1 cellular context compared by ENCODE assay signal in the genomic region with DNA sequence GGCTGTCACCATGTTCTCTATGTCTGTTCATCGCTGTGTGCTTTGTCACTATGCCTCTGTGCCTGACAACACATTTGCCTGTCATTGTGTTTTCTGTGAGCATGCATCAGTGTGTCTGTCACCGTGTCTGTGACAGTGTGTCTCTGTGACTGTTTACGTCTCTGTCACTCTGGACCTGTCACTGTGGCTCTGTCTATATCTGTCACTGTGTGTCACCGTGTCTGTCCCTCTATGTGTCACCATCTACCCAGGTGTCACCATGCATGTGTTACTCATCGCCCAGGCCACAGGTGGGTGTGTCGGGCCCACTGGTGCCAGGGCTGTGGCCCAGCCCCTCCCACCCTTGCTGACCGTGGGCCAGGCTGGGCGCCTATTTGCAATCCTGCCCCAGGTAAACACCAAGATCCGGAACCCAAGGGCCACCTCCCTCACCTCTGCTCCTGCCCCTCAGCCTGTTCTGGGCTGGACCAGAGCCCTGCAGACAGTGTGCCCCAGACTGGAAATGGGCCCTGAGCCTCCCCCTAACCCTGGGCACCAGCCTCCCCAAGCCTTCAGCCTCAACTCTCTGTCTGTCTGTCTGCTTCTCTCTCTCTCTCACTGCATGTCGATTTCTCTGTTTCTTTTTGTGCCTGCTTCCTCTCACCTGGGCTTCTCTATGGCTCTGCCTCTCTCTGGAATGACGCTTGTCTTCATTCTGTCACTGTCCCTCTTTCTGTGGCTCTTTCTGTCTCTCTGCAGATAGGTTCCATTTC.
A peak's percentile ranks its signal among the peaks of the same experiment; 100 is the strongest.
TF ChIP-seq lines count a peak whose summit lies in the region.

No MANE protein-coding gene starts in this region.

TF ChIP-seq in HepG2, 621 proteins besides CTCF, POLR2A, EP300 and RAD21 (continued from another document and continues in another):
- TF ChIP-seq, protein P1, sequence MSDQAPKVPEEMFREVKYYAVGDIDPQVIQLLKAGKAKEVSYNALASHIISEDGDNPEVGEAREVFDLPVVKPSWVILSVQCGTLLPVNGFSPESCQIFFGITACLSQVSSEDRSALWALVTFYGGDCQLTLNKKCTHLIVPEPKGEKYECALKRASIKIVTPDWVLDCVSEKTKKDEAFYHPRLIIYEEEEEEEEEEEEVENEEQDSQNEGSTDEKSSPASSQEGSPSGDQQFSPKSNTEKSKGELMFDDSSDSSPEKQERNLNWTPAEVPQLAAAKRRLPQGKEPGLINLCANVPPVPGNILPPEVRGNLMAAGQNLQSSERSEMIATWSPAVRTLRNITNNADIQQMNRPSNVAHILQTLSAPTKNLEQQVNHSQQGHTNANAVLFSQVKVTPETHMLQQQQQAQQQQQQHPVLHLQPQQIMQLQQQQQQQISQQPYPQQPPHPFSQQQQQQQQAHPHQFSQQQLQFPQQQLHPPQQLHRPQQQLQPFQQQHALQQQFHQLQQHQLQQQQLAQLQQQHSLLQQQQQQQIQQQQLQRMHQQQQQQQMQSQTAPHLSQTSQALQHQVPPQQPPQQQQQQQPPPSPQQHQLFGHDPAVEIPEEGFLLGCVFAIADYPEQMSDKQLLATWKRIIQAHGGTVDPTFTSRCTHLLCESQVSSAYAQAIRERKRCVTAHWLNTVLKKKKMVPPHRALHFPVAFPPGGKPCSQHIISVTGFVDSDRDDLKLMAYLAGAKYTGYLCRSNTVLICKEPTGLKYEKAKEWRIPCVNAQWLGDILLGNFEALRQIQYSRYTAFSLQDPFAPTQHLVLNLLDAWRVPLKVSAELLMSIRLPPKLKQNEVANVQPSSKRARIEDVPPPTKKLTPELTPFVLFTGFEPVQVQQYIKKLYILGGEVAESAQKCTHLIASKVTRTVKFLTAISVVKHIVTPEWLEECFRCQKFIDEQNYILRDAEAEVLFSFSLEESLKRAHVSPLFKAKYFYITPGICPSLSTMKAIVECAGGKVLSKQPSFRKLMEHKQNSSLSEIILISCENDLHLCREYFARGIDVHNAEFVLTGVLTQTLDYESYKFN (CRISPR knock-in tag; conservative IDR thresholded peaks at IDR 0.05) = peak; percentile 66
- TF ChIP-seq, protein P2, sequence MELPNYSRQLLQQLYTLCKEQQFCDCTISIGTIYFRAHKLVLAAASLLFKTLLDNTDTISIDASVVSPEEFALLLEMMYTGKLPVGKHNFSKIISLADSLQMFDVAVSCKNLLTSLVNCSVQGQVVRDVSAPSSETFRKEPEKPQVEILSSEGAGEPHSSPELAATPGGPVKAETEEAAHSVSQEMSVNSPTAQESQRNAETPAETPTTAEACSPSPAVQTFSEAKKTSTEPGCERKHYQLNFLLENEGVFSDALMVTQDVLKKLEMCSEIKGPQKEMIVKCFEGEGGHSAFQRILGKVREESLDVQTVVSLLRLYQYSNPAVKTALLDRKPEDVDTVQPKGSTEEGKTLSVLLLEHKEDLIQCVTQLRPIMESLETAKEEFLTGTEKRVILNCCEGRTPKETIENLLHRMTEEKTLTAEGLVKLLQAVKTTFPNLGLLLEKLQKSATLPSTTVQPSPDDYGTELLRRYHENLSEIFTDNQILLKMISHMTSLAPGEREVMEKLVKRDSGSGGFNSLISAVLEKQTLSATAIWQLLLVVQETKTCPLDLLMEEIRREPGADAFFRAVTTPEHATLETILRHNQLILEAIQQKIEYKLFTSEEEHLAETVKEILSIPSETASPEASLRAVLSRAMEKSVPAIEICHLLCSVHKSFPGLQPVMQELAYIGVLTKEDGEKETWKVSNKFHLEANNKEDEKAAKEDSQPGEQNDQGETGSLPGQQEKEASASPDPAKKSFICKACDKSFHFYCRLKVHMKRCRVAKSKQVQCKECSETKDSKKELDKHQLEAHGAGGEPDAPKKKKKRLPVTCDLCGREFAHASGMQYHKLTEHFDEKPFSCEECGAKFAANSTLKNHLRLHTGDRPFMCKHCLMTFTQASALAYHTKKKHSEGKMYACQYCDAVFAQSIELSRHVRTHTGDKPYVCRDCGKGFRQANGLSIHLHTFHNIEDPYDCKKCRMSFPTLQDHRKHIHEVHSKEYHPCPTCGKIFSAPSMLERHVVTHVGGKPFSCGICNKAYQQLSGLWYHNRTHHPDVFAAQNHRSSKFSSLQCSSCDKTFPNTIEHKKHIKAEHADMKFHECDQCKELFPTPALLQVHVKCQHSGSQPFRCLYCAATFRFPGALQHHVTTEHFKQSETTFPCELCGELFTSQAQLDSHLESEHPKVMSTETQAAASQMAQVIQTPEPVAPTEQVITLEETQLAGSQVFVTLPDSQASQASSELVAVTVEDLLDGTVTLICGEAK (IDR thresholded peaks at IDR 0.05) = no peak
- TF ChIP-seq, protein P2 (CRISPR knock-in tag; IDR thresholded peaks at IDR 0.05) = no peak
- TF ChIP-seq, protein P3, sequence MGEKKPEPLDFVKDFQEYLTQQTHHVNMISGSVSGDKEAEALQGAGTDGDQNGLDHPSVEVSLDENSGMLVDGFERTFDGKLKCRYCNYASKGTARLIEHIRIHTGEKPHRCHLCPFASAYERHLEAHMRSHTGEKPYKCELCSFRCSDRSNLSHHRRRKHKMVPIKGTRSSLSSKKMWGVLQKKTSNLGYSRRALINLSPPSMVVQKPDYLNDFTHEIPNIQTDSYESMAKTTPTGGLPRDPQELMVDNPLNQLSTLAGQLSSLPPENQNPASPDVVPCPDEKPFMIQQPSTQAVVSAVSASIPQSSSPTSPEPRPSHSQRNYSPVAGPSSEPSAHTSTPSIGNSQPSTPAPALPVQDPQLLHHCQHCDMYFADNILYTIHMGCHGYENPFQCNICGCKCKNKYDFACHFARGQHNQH (CRISPR knock-in tag; IDR thresholded peaks at IDR 0.05) = peak; percentile 80
- TF ChIP-seq, protein P4, sequence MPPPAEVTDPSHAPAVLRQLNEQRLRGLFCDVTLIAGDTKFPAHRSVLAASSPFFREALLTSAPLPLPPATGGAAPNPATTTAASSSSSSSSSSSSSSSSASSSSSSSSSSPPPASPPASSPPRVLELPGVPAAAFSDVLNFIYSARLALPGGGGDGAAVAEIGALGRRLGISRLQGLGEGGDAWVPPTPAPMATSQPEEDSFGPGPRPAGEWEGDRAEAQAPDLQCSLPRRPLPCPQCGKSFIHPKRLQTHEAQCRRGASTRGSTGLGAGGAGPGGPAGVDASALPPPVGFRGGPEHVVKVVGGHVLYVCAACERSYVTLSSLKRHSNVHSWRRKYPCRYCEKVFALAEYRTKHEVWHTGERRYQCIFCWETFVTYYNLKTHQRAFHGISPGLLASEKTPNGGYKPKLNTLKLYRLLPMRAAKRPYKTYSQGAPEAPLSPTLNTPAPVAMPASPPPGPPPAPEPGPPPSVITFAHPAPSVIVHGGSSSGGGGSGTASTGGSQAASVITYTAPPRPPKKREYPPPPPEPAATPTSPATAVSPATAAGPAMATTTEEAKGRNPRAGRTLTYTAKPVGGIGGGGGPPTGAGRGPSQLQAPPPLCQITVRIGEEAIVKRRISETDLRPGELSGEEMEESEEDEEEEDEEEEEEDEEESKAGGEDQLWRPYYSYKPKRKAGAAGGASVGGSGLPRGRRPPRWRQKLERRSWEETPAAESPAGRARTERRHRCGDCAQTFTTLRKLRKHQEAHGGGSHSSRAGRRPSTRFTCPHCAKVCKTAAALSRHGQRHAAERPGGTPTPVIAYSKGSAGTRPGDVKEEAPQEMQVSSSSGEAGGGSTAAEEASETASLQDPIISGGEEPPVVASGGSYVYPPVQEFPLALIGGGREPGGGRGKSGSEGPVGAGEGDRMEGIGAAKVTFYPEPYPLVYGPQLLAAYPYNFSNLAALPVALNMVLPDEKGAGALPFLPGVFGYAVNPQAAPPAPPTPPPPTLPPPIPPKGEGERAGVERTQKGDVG (CRISPR knock-in tag; IDR thresholded peaks at IDR 0.05; ENCODE audit: borderline replicate concordance) = no peak
- no peak; the same call in 1 of the 2 replicates for TF ChIP-seq ARNTL (CRISPR knock-in tag; IDR thresholded peaks at IDR 0.05)
- TF ChIP-seq HNRNPL (IDR thresholded peaks at IDR 0.05; ENCODE audit: low read depth, low read length) = peak; percentile 98
- peak; percentile 53; the same call in 1 of the 2 replicates for TF ChIP-seq JUND (CRISPR knock-in tag; IDR thresholded peaks at IDR 0.05)
- TF ChIP-seq, protein P5, sequence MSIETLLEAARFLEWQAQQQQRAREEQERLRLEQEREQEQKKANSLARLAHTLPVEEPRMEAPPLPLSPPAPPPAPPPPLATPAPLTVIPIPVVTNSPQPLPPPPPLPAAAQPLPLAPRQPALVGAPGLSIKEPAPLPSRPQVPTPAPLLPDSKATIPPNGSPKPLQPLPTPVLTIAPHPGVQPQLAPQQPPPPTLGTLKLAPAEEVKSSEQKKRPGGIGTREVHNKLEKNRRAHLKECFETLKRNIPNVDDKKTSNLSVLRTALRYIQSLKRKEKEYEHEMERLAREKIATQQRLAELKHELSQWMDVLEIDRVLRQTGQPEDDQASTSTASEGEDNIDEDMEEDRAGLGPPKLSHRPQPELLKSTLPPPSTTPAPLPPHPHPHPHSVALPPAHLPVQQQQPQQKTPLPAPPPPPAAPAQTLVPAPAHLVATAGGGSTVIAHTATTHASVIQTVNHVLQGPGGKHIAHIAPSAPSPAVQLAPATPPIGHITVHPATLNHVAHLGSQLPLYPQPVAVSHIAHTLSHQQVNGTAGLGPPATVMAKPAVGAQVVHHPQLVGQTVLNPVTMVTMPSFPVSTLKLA (IDR thresholded peaks at IDR 0.05) = peak; percentile 83
- TF ChIP-seq MIER3 (CRISPR knock-in tag; IDR thresholded peaks at IDR 0.05; ENCODE audit: borderline replicate concordance) = peak; percentile 39; the same call in 1 of the 2 replicates
- TF ChIP-seq, protein P6, sequence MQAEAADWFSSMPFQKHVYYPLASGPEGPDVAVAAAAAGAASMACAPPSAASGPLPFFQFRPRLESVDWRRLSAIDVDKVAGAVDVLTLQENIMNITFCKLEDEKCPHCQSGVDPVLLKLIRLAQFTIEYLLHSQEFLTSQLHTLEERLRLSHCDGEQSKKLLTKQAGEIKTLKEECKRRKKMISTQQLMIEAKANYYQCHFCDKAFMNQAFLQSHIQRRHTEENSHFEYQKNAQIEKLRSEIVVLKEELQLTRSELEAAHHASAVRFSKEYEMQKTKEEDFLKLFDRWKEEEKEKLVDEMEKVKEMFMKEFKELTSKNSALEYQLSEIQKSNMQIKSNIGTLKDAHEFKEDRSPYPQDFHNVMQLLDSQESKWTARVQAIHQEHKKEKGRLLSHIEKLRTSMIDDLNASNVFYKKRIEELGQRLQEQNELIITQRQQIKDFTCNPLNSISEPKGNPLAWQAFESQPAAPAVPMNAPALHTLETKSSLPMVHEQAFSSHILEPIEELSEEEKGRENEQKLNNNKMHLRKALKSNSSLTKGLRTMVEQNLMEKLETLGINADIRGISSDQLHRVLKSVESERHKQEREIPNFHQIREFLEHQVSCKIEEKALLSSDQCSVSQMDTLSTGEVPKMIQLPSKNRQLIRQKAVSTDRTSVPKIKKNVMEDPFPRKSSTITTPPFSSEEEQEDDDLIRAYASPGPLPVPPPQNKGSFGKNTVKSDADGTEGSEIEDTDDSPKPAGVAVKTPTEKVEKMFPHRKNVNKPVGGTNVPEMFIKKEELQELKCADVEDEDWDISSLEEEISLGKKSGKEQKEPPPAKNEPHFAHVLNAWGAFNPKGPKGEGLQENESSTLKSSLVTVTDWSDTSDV (CRISPR knock-in tag; IDR thresholded peaks at IDR 0.05) = 0 out of 2 replicates have a peak, but pooled peaks have one; percentile 55
- peak; percentile 88; the same call in 1 of the 2 replicates for TF ChIP-seq SIN3A (IDR thresholded peaks at IDR 0.05; ENCODE audit: borderline replicate concordance, low read depth, low read length)
- peak; percentile 58; the same call in 1 of the 2 replicates for TF ChIP-seq NRL (CRISPR knock-in tag; IDR thresholded peaks at IDR 0.05; ENCODE audit: borderline replicate concordance)
- TF ChIP-seq POLR2AphosphoS5 (IDR thresholded peaks at IDR 0.05; ENCODE audit: low read depth, low read length) = no peak
- TF ChIP-seq MEIS1 (CRISPR knock-in tag; IDR thresholded peaks at IDR 0.05; ENCODE audit: borderline replicate concordance) = peak; percentile 45; the same call in 1 of the 2 replicates
- TF ChIP-seq IKZF1 (IDR thresholded peaks at IDR 0.05) = no peak
- TF ChIP-seq KAT8 (CRISPR knock-in tag; IDR thresholded peaks at IDR 0.05) = peak; percentile 33; the same call in 1 of the 2 replicates
- TF ChIP-seq REL (CRISPR knock-in tag; conservative IDR thresholded peaks at IDR 0.05) = no peak
- 0 out of 2 replicates have a peak, but pooled peaks have one; percentile 27 for TF ChIP-seq MXD4 (CRISPR knock-in tag; IDR thresholded peaks at IDR 0.05)
- peak; percentile 61; the same call in 1 of the 2 replicates for TF ChIP-seq FOXK1 (CRISPR knock-in tag; IDR thresholded peaks at IDR 0.05; ENCODE audit: borderline replicate concordance, low read depth)
- TF ChIP-seq ZNF230 (CRISPR knock-in tag; IDR thresholded peaks at IDR 0.05) = no peak; the same call in 1 of the 2 replicates
- TF ChIP-seq ZNF12 (CRISPR knock-in tag; IDR thresholded peaks at IDR 0.05) = peak; percentile 36; the same call in 1 of the 2 replicates
- TF ChIP-seq ZNF563 (CRISPR knock-in tag; IDR thresholded peaks at IDR 0.05) = no peak
- no peak for TF ChIP-seq ZNF678 (CRISPR knock-in tag; IDR thresholded peaks at IDR 0.05)
- no peak for TF ChIP-seq ZFP36 (IDR thresholded peaks at IDR 0.05; ENCODE audit: borderline replicate concordance, low read depth, low read length, partially characterized antibody)
- no peak; the same call in 1 of the 2 replicates for TF ChIP-seq ZNF296 (CRISPR knock-in tag; conservative IDR thresholded peaks at IDR 0.05)
- 0 out of 2 replicates have a peak, but pooled peaks have one; percentile 54 for TF ChIP-seq THAP11 (CRISPR knock-in tag; IDR thresholded peaks at IDR 0.05)
- peak; percentile 95 for TF ChIP-seq SAP130 (CRISPR knock-in tag; IDR thresholded peaks at IDR 0.05; ENCODE audit: low read depth)
- TF ChIP-seq NCOA2 (CRISPR knock-in tag; IDR thresholded peaks at IDR 0.05) = peak; percentile 59
